Comparison of ENCODE assay signal across 32 cellular contexts in genomic region chr5:136130581-136130980, GRCh38.
"Had no signal": no experiment of that assay in that cellular context is flagged by ENCODE, and none has a peak within 500 bp of the region (broad histone marks: within the 10 kb centered on the region; RNA-seq: fewer than 3 reads in every experiment).

No MANE protein-coding gene starts in this region.

- H3K9me3 ChIP-seq: breast epithelium had no signal

- FAIRE-seq: RCC 7860 had no signal

- H3K27me3 ChIP-seq: breast epithelium had no signal

- ATAC-seq: activated CD8-positive, alpha-beta T cell treated with anti-CD3 and anti-CD28 coated beads, Interleukin-2, amount 10 ng/mL, durations not matched to agents 7 days and 5 days had no signal

- H3K27ac Mint-ChIP-seq: activated CD4-positive, alpha-beta T cell treated with anti-CD3 and anti-CD28 coated beads, Interleukin-2, amount 10 ng/mL, durations not matched to agents 24 days and 14 days; activated CD8-positive, alpha-beta T cell treated with anti-CD3 and anti-CD28 coated beads, Interleukin-2, amount 10 ng/mL, durations not matched to agents 7 days and 5 days; activated naive CD8-positive, alpha-beta T cell treated with anti-CD3 and anti-CD28 coated beads for 36 hours; activated T-cell treated with anti-CD3 and anti-CD28 coated beads, Interleukin-2, amount 50 U/mL, for 24 hours; activated T-helper 1 cell treated with anti-CD3 and anti-CD28 coated beads, Interleukin-12 subunit alpha, Interleukin-12 subunit beta, Interleukin-2, Interleukin-4 antibody, amounts not matched to agents 30 ng/mL and 10 ng/mL and 1 ng/mL, durations not matched to agents 14 hours and 24 hours and 36 hours had no signal

- H2AFZ ChIP-seq: PC-9 had no signal

- H3K9me3 Mint-ChIP-seq: activated CD4-positive, alpha-beta T cell treated with anti-CD3 and anti-CD28 coated beads, Interleukin-2, amount 10 ng/mL, durations not matched to agents 24 days and 14 days; activated naive CD8-positive, alpha-beta T cell treated with anti-CD3 and anti-CD28 coated beads for 36 hours; activated T-cell treated with anti-CD3 and anti-CD28 coated beads, Interleukin-2, amount 50 U/mL, for 24 hours; activated T-helper 1 cell treated with anti-CD3 and anti-CD28 coated beads, Interleukin-12 subunit alpha, Interleukin-12 subunit beta, Interleukin-2, Interleukin-4 antibody, amounts not matched to agents 30 ng/mL and 10 ng/mL and 1 ng/mL, durations not matched to agents 14 hours and 24 hours and 36 hours had no signal

- H3K27ac ChIP-seq: breast epithelium, PC-9, RWPE1, WERI-Rb-1 had no signal

- H3K4me3 Mint-ChIP-seq: activated CD4-positive, alpha-beta T cell treated with anti-CD3 and anti-CD28 coated beads, Interleukin-2, amount 10 ng/mL, durations not matched to agents 24 days and 14 days; activated CD8-positive, alpha-beta T cell treated with anti-CD3 and anti-CD28 coated beads, Interleukin-2, amount 10 ng/mL, durations not matched to agents 7 days and 5 days; activated naive CD8-positive, alpha-beta T cell treated with anti-CD3 and anti-CD28 coated beads for 36 hours; activated T-cell treated with anti-CD3 and anti-CD28 coated beads, Interleukin-2, amount 50 U/mL, for 24 hours had no signal

- DNase-seq: activated CD4-positive, alpha-beta T cell treated with anti-CD3 and anti-CD28 coated beads, Interleukin-2, amount 10 ng/mL, durations not matched to agents 24 days and 14 days; activated CD4-positive, alpha-beta T cell treated with anti-CD3 and anti-CD28 coated beads, Interleukin-2, amount 50 U/mL, for 48 hours; activated CD8-positive, alpha-beta T cell treated with anti-CD3 and anti-CD28 coated beads, Interleukin-2, amount 10 ng/mL, durations not matched to agents 7 days and 5 days; activated naive CD4-positive, alpha-beta T cell treated with anti-CD3 and anti-CD28 coated beads, Interleukin-2, amount 50 U/mL, for 16 hours; activated naive CD8-positive, alpha-beta T cell treated with anti-CD3 and anti-CD28 coated beads for 36 hours; activated T-cell treated with anti-CD3 and anti-CD28 coated beads, Interleukin-2, amount 50 U/mL, for 24 hours; amniotic stem cell; aorta; KG1; MM.1S; MV-4-11; NCI-H1092; NCI-H146; NCI-H187; NCI-H2029 treated with DMSO at 0.1 percent for 48 hours; NCI-H2107; NCI-H2171; NCI-H510A; NCI-H526; NCI-H748 treated with DMSO at 0.1 percent for 48 hours; NK-92 treated with Interleukin-12 subunit alpha and Interleukin-12 subunit beta, amount 100 ng/mL, for 24 hours; PC-9; Right ventricle myocardium superior; SW 1271; T-helper 1 cell; T-helper 2 cell; T-helper 9 cell; WERI-Rb-1 had no signal

- H3K4me3 ChIP-seq: breast epithelium, PC-9 had no signal

- H3K36me3 ChIP-seq: breast epithelium had no signal

- H3K4me2 ChIP-seq: PC-9 had no signal
